8 cellular contexts compared by ENCODE assay signal in genomic region chr1:52142220-52143153, GRCh38. TPM values are rescaled to one million over a fixed set of nuclear protein-coding genes. Genes with fewer than 3 reads are reported as not detected.
DNase-seq lines count a peak whose midpoint lies in the region; ATAC-seq, FAIRE-seq and TF ChIP-seq lines count a peak whose summit lies in the region.

No MANE protein-coding gene starts in this region.

- no peak overlapping the region for H2BK120ac ChIP-seq in H1 (replicated peaks; ENCODE audit: low read depth, low read length)
- H2BK120ac ChIP-seq in mesendoderm (ENCODE audit: low read depth, low read length): no peak overlapping the region

- H3K27me3 ChIP-seq in H1 (replicated peaks in 1 of 4; ENCODE audit: control insufficient read depth in 3 of 4, extremely low read depth in 1 of 4, insufficient read depth in 3 of 4, low read length in 3 of 4) (no peaks in the 10 kb centered on the region; a peak in 1 of 7 replicates), mesendoderm (ENCODE audit: insufficient read depth, low read length, poor library complexity) (no peaks in the 10 kb centered on the region)

- H3K4ac ChIP-seq in H1 (replicated peaks; ENCODE audit: insufficient read length, low read depth, low read length) (no peak overlapping the region), mesendoderm (ENCODE audit: low read depth, low read length) (peak overlapping the region; percentile 60)

- peak overlapping the region; percentile 53; the same call in 1 of the 2 replicates for H3K27ac ChIP-seq in H1 (ENCODE audit: low read depth, low read length)
- H3K27ac ChIP-seq in mesendoderm (ENCODE audit: low read depth, low read length): peak overlapping the region; percentile 80

- H3K23ac ChIP-seq in H1 (ENCODE audit: insufficient read length): no peak overlapping the region
- peak overlapping the region; percentile 86 for H3K23ac ChIP-seq in mesendoderm (ENCODE audit: low read length)

- peaks cover 4% of the 10 kb centered on the region; the same call in 1 of the 2 replicates for H3K23me2 ChIP-seq in H1 (ENCODE audit: low read depth, low read length)

- no peaks in the 10 kb centered on the region for H3K9me3 ChIP-seq in H1 (ENCODE audit: insufficient read depth in 2 of 2, low read depth in 1 of 2, low read length in 1 of 2)

- no peak overlapping the region for H2BK12ac ChIP-seq in H1 (ENCODE audit: low read depth, low read length)

- H2BK20ac ChIP-seq in H1 (ENCODE audit: low read length): no peak overlapping the region

- H2BK5ac ChIP-seq in H1 (ENCODE audit: low read depth, low read length) (no peak overlapping the region), mesendoderm (ENCODE audit: low read length) (peak overlapping the region; percentile 58)

- no peaks in the 10 kb centered on the region for H4K20me1 ChIP-seq in H1 (replicated peaks in 1 of 2; ENCODE audit: control insufficient read depth in 1 of 2, insufficient read depth in 2 of 2, low read length in 2 of 2)

- DNase-seq in activated CD4-positive, alpha-beta T cell treated with anti-CD3 and anti-CD28 coated beads for 1 hour: peak; percentile 10
- DNase-seq in activated CD4-positive, alpha-beta T cell treated with anti-CD3 and anti-CD28 coated beads, Interleukin-2, amount 50 U/mL, for 1 hour: no peak
- peak; percentile 47 for DNase-seq in NCI-H2107 treated with DMSO at 0.1 percent for 48 hours (lab: John Stamatoyannopoulos, UW; ENCODE audit: unreplicated experiment)
- peak; percentile 34 to 52 for DNase-seq in activated CD4-positive, alpha-beta T cell treated with anti-CD3 and anti-CD28 coated beads, Interleukin-2, amount 50 U/mL, for 48 hours
- DNase-seq in H1 (ENCODE audit: low read depth in 1 of 2, low spot score in 2 of 2): peak; percentile 19 to 66
- peak; percentile 69 for DNase-seq in mesendoderm
- peak; percentile 38 for DNase-seq in stimulated activated naive CD4-positive, alpha-beta T cell treated with Interleukin-2 at 50 U/mL for 16 hours (lab: John Stamatoyannopoulos, UW)

- H3K79me1 ChIP-seq in H1 (ENCODE audit: low read depth, low read length) (no peaks in the 10 kb centered on the region), mesendoderm (ENCODE audit: low read length) (no peaks in the 10 kb centered on the region)

- H3K79me2 ChIP-seq in H1 (ENCODE audit: control insufficient read depth in 1 of 2, insufficient read depth in 2 of 2, low read length in 2 of 2) (peaks cover 0 to 47% of the 10 kb centered on the region in 2 experiments; a peak in 3 of 4 replicates), mesendoderm (ENCODE audit: control insufficient read depth, insufficient read depth, low read length) (no peaks in the 10 kb centered on the region)

- H3K56ac ChIP-seq in H1 (replicated peaks; ENCODE audit: insufficient read length, low read depth, low read length) (no peak overlapping the region), mesendoderm (ENCODE audit: low read length) (peak overlapping the region; percentile 95)

- H2AK5ac ChIP-seq in H1 (ENCODE audit: low read depth, low read length) (no peak overlapping the region), mesendoderm (ENCODE audit: low read length) (no peak overlapping the region)

- CTCF ChIA-PET in H1 (lab: Charles Lee; ENCODE audit: partially characterized antibody): interaction anchor here (1.3 to 1.8 kb wide), 5 partner anchors 9 to 206 kb away, joined by 3 to 6 read pairs (median 5); no protein-coding TSS in a partner anchor

- TF ChIP-seq RAD21 in H1 (IDR thresholded peaks at IDR 0.05 in 1 of 2, conservative IDR thresholded peaks at IDR 0.05 in 1 of 2; ENCODE audit: low read depth in 2 of 2, low read length in 2 of 2): no peak

- no peak for TF ChIP-seq EP300 in H1 (IDR thresholded peaks at IDR 0.05; ENCODE audit: borderline replicate concordance in 1 of 2, low read depth in 2 of 2, low read length in 2 of 2)

- TF ChIP-seq POLR2A in H1 (IDR thresholded peaks at IDR 0.05; ENCODE audit: control extremely low read depth in 1 of 2, low read depth in 2 of 2, low read length in 2 of 2): peak in 1 of 2 experiments; percentile 48; a peak in 1 of 3 replicates

- H3K14ac ChIP-seq in H1 (ENCODE audit: insufficient read length): no peak overlapping the region

- TF ChIP-seq CTCF in H1 (IDR thresholded peaks at IDR 0.05; ENCODE audit: control extremely low read depth in 1 of 3, insufficient read depth in 1 of 3, low read depth in 1 of 3, low read length in 3 of 3): no peak

- no peaks in the 10 kb centered on the region for H3K4me1 ChIP-seq in H1 (replicated peaks in 1 of 4; ENCODE audit: control insufficient read depth in 3 of 4, insufficient read depth in 4 of 4, low read length in 3 of 4)
- no peaks in the 10 kb centered on the region for H3K4me1 ChIP-seq in mesendoderm (ENCODE audit: control insufficient read depth, low read depth, low read length)

- H4K8ac ChIP-seq in H1 (ENCODE audit: extremely low read depth, insufficient read depth, low read length) (peak overlapping the region; percentile 94), mesendoderm (ENCODE audit: low read depth, low read length) (no peak overlapping the region)

- peak overlapping the region; percentile 52 for H4K5ac ChIP-seq in H1 (ENCODE audit: insufficient read length, low read depth, low read length)
- H4K5ac ChIP-seq in mesendoderm (ENCODE audit: low read length): no peak overlapping the region

- ATAC-seq in HG02852 (IDR thresholded peaks at IDR 0.05; ENCODE audit: unreplicated experiment): peak; percentile 51

- H4K91ac ChIP-seq in H1 (replicated peaks; ENCODE audit: insufficient read length, low read length): no peak overlapping the region

- H3K36me3 ChIP-seq in H1 (ENCODE audit: control insufficient read depth in 2 of 4, insufficient read depth in 4 of 4, low read length in 3 of 4) (no peaks in the 10 kb centered on the region), mesendoderm (ENCODE audit: control insufficient read depth, insufficient read depth, low read length) (no peaks in the 10 kb centered on the region)

- H2AFZ ChIP-seq in H1 (ENCODE audit: low read length): peak overlapping the region; percentile 90

- H3K4me3 ChIP-seq in H1 (ENCODE audit: extremely low read depth in 1 of 4, insufficient read depth in 2 of 4, low read depth in 3 of 4, low read length in 4 of 4): peak overlapping the region; percentile 81 to 89 (median 88)
- H3K4me3 ChIP-seq in mesendoderm (ENCODE audit: low read length): peak overlapping the region; percentile 72

- H2BK15ac ChIP-seq in H1 (ENCODE audit: low read length): 0 out of 2 replicates have a peak overlapping the region, but pooled peaks have one; percentile 62
- H2BK15ac ChIP-seq in mesendoderm (replicated peaks; ENCODE audit: low read depth): no peak overlapping the region

- 2% methylated on average over 44 of the region's 79 CpGs; no CpG with 5 or more reads in 1 of the 2 experiments for WGBS in H1 (ENCODE audit: extremely low coverage in 1 of 2, insufficient coverage in 1 of 2, insufficient read length in 1 of 2, insufficient replicate concordance in 2 of 2, low coverage in 1 of 2, low lambda C conversion rate in 2 of 2, missing lambda C conversion rate in 1 of 2), 2 experiments
- WGBS in mesendoderm (ENCODE audit: extremely low coverage, insufficient coverage, low lambda C conversion rate): no CpG with 5 or more reads among the region's 79 CpGs

- H3K18ac ChIP-seq in H1 (ENCODE audit: extremely low read depth, low read length) (peak overlapping the region; percentile 32; the same call in 1 of the 2 replicates), mesendoderm (ENCODE audit: low read length) (peak overlapping the region; percentile 86)

- H3K4me2 ChIP-seq in H1 (ENCODE audit: insufficient read depth in 1 of 2, low read depth in 2 of 2, low read length in 2 of 2) (peak overlapping the region; percentile 82 to 87), mesendoderm (ENCODE audit: low read length) (peak overlapping the region; percentile 98)

- no peak for FAIRE-seq in H1 (lab: Jason Lieb, UNC)

- POLR2A ChIA-PET in H1 (lab: Charles Lee; ENCODE audit: partially characterized antibody): interaction anchor here (0.9 to 1.3 kb wide), 8 partner anchors 11 to 262 kb away, joined by 3 to 8 read pairs (median 4); partner anchors contain the start of genes BTF3L4, ORC1 and PRPF38A

- peak overlapping the region; percentile 75 to 99 (median 85) for H3K9ac ChIP-seq in H1 (replicated peaks in 1 of 4; ENCODE audit: extremely low read depth in 1 of 4, low read depth in 3 of 4, low read length in 3 of 4)
- H3K9ac ChIP-seq in mesendoderm (ENCODE audit: low read length): peak overlapping the region; percentile 90

TF ChIP-seq in H1, 55 proteins besides CTCF, POLR2A, EP300 and RAD21 (continues in another document):
- TF ChIP-seq BCL11A (IDR thresholded peaks at IDR 0.05; ENCODE audit: low read depth in 2 of 2, low read length in 2 of 2) (no peak), ASH2L (IDR thresholded peaks at IDR 0.05; ENCODE audit: low read length) (peak; percentile 69), PHF8 (conservative IDR thresholded peaks at IDR 0.05; ENCODE audit: low read depth, low read length) (peak; percentile 66), TAF7 (optimal IDR thresholded peaks at IDR 0.05; ENCODE audit: borderline replicate concordance, low read depth, low read length) (no peak), CREB1 (IDR thresholded peaks at IDR 0.05) (no peak), SP2 (IDR thresholded peaks at IDR 0.05; ENCODE audit: low read length) (no peak), ATF3 (IDR thresholded peaks at IDR 0.05; ENCODE audit: insufficient read depth, low read depth, low read length) (no peak), YY1 (IDR thresholded peaks at IDR 0.05; ENCODE audit: low read depth, low read length) (no peak), SUZ12 (IDR thresholded peaks at IDR 0.05; ENCODE audit: low read length) (no peak), RFX5 (IDR thresholded peaks at IDR 0.05; ENCODE audit: borderline replicate concordance, low read depth, low read length) (no peak), TCF12 (IDR thresholded peaks at IDR 0.05; ENCODE audit: low read depth, low read length) (no peak), POU5F1 (IDR thresholded peaks at IDR 0.05; ENCODE audit: low read depth, low read length) (no peak)

RNA-seq across cellular contexts. Expression of gene ZFYVE9, which starts 0.6 kb away (rescaled TPM):
- total RNA-seq in H1 (2021; fragmentation: NEBNext Ultra II Directional; extraction: Animal tissue kit (Norgen Biotek cat#: 25700)): 26.4 and 26.5 TPM in 2 replicates
- polyA plus RNA-seq in H1 (2011; rRNA removed): 4.4 and 5.8 TPM in 2 replicates
- polyA plus RNA-seq in H1 (2011; cell fraction: cytosol; rRNA removed): 9.6 TPM
- 6.7 TPM for polyA plus RNA-seq in H1 (2011; cell fraction: nucleus; rRNA removed)
- 12.1 to 17.9 TPM (median 14.8 TPM) in 4 replicates for polyA plus RNA-seq in H1 (2012, experiment 1 of 2)
- polyA plus RNA-seq in H1 (2012, experiment 2 of 2): 0.87 TPM
- polyA plus RNA-seq in H1 (2013, experiment 1 of 2): 9.9 TPM
- 10.2 TPM for polyA plus RNA-seq in H1 (2013, experiment 2 of 2)
- polyA minus RNA-seq in H1 (2011; rRNA and poly(A)+ RNA removed): 34.3 and 42.8 TPM in 2 replicates
- polyA minus RNA-seq in H1 (2011; cell fraction: cytosol; rRNA and poly(A)+ RNA removed): 16.6 TPM
- 36.4 TPM for polyA minus RNA-seq in H1 (2011; cell fraction: nucleus; rRNA and poly(A)+ RNA removed)
- 10.9 TPM for polyA plus RNA-seq in mesendoderm (2013, experiment 1 of 2)
- 11.0 TPM for polyA plus RNA-seq in mesendoderm (2013, experiment 2 of 2)
